In the genomic region with DNA sequence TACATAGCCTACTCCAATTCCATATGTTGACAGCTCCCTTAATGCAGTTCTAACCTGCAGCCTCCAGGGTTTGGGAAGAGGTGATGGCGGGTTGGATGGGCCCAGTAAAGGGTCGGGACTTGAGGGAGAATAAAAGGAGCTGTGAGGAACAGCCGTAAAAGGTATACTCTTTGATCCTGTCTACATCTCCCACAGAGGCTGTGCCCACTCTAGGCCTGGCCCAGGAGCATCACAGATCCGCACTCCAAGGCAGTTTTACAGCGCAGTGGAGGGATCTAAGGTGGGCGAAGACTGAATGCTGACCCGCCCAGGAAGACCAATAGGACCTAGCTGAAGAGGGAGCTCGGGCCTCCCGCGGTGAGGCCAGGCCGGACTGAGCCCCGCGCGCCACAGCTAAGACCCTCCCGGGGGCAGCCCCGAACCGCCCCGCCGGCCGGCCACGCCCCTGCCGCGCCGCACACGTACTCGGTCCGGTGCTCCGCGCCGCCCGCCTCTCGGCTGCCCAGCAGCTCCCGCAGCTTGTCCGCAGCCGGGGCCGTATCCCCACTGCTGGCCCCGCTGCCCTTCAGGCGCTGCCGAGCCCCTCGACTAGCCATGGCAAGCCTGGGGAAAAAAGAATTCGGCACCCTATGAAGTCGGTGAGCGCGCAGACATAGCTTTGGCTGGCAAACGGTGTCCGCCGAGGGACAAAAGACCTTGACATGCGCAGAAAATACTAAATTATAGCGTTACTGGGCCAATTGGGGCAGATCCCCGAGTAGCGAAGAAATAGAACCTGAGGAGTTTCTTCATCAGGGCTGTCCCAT, we compare ENCODE assay signal across 7 cellular contexts. TPM values are rescaled to one million over a fixed set of nuclear protein-coding genes. Genes with fewer than 3 reads are reported as not detected.
DNase-seq lines count a peak whose midpoint lies in the region; ATAC-seq, FAIRE-seq and TF ChIP-seq lines count a peak whose summit lies in the region.

A gene with protein sequence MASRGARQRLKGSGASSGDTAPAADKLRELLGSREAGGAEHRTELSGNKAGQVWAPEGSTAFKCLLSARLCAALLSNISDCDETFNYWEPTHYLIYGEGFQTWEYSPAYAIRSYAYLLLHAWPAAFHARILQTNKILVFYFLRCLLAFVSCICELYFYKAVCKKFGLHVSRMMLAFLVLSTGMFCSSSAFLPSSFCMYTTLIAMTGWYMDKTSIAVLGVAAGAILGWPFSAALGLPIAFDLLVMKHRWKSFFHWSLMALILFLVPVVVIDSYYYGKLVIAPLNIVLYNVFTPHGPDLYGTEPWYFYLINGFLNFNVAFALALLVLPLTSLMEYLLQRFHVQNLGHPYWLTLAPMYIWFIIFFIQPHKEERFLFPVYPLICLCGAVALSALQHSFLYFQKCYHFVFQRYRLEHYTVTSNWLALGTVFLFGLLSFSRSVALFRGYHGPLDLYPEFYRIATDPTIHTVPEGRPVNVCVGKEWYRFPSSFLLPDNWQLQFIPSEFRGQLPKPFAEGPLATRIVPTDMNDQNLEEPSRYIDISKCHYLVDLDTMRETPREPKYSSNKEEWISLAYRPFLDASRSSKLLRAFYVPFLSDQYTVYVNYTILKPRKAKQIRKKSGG (minus strand): TSS at position 695 of the 806 bp plus-strand sequence. CDS start 99 bp downstream, at position 596.

- WGBS in hepatocyte (ENCODE audit: low lambda C conversion rate, missing lambda C conversion rate) = 1% methylated on average over 45 of the region's 51 CpGs

- intact Hi-C loops in T-helper 2 cell treated with Interferon-gamma antibody and Interleukin-4, amounts not matched to agents 100 ng/mL and 5 ng/mL, for 36 hours (cut with micrococcal nuclease) = loop anchor here (1.0 to 2.0 kb wide), 6 partner anchors 8 to 409 kb away; a partner anchor contains a TSS
- intact Hi-C loops in ascending aorta (cut with DNase I) = loop anchor here (2.0 to 5.0 kb wide), 3 partner anchors 40 to 201 kb away; a partner anchor contains a TSS

- ATAC-seq in HG02763 (IDR thresholded peaks at IDR 0.05; ENCODE audit: unreplicated experiment) = peak; percentile 91

- H3K27ac ChIP-seq in ascending aorta (peak within 1 kb of the TSS; percentile 85 to 96), hepatocyte (peak within 1 kb of the TSS; percentile 97)

- peaks cover 17 to 21% of the 10 kb centered on the region in 2 donors for H3K36me3 ChIP-seq in ascending aorta
- H3K36me3 ChIP-seq in hepatocyte (replicated peaks; ENCODE audit: insufficient read depth, low read depth) = no peaks in the 10 kb centered on the region

- H3K4me3 ChIP-seq in ascending aorta (peak within 1 kb of the TSS; percentile 92 to 97), hepatocyte (peak within 1 kb of the TSS; percentile 98), retinal pigment epithelial cell (ENCODE audit: low read length) (peak within 1 kb of the TSS; percentile 85)

- H3K9me2 ChIP-seq in hepatocyte (replicated peaks; ENCODE audit: insufficient read depth) = no peaks in the 10 kb centered on the region

- H3K4me2 ChIP-seq in hepatocyte = peak within 1 kb of the TSS; percentile 86

- peak; percentile 100 for FAIRE-seq in GM12892 (lab: Jason Lieb, UNC)

- TF ChIP-seq CTCF in ascending aorta (IDR thresholded peaks at IDR 0.05) (peak in 1 of 3 experiments; percentile 40), hepatocyte (IDR thresholded peaks at IDR 0.05; ENCODE audit: poor library complexity) (peak; percentile 22), retinal pigment epithelial cell (conservative IDR thresholded peaks at IDR 0.05; ENCODE audit: low read depth, low read length) (peak; percentile 38)

- H3K27me3 ChIP-seq in ascending aorta = no peaks in the 10 kb centered on the region
- H3K27me3 ChIP-seq in hepatocyte = no peaks in the 10 kb centered on the region

- TF ChIP-seq POLR2A in GM12892 (IDR thresholded peaks at IDR 0.05; ENCODE audit: low read depth, low read length) = peak; percentile 56; the same call in 1 of the 2 replicates

- peaks cover 0 to 8% of the 10 kb centered on the region in 2 donors for H3K4me1 ChIP-seq in ascending aorta
- peaks cover 11% of the 10 kb centered on the region for H3K4me1 ChIP-seq in hepatocyte (ENCODE audit: insufficient read depth)

- peaks cover 13% of the 10 kb centered on the region for H3K79me2 ChIP-seq in hepatocyte

- DNase-seq in GM12892 (ENCODE audit: insufficient read length) (peak; percentile 73), NCI-H1417 treated with DMSO at 0.1 percent for 48 hours (lab: John Stamatoyannopoulos, UW) (peak; percentile 52), ascending aorta (ENCODE audit: low spot score in 2 of 2) (peak; percentile 22 to 89), hepatocyte (ENCODE audit: low spot score) (peak; percentile 84), retinal pigment epithelial cell (ENCODE audit: low read depth) (peak; percentile 53)

- peak within 1 kb of the TSS; percentile 96 for H2AFZ ChIP-seq in hepatocyte

- H4K20me1 ChIP-seq in hepatocyte (ENCODE audit: insufficient read depth, poor library complexity, severe bottlenecking) = no peaks in the 10 kb centered on the region

- no peaks in the 10 kb centered on the region for H3K9me3 ChIP-seq in ascending aorta
- no peaks in the 10 kb centered on the region for H3K9me3 ChIP-seq in hepatocyte (ENCODE audit: low read depth)

RNA-seq across cellular contexts. Expression of the gene that starts here (rescaled TPM):
- 23.2 TPM for polyA plus RNA-seq in GM12892 (2012; ENCODE audit: missing spikeins)
- 31.0 and 31.8 TPM in 2 replicates for total RNA-seq in T-helper 2 cell treated with Interferon-gamma antibody and Interleukin-4, amounts not matched to agents 100 ng/mL and 5 ng/mL, for 36 hours
- total RNA-seq in ascending aorta (16.8 TPM), hepatocyte (42.0 and 52.4 TPM in 2 replicates)
- 22.6 and 38.7 TPM in 2 replicates for polyA plus RNA-seq in hepatocyte

Comparison
In these comparisons a context has a peak if more than half of its experiments do, and no peak if none do; other contexts are left out.
1. Peak in every context shown above with its lines: DNase-seq, ATAC-seq, H3K4me3 ChIP-seq and H3K27ac ChIP-seq.